1 cellular context compared by ENCODE assay signal in genomic region chr16:20137909-20138308, GRCh38.
TF ChIP-seq lines count a peak whose summit lies in the region.

No MANE protein-coding gene starts in this region.

TF ChIP-seq in GM23338, 12 proteins besides CTCF, POLR2A, EP300 and RAD21 (continued from another document):
- TF ChIP-seq ZNF462 (CRISPR knock-in tag; IDR thresholded peaks at IDR 0.05) (no peak), ETS1 (IDR thresholded peaks at IDR 0.05) (no peak), POLR2AphosphoS5 (IDR thresholded peaks at IDR 0.05; ENCODE audit: low read depth) (no peak), CREB1 (CRISPR knock-in tag; IDR thresholded peaks at IDR 0.05; ENCODE audit: low read depth) (no peak), STAT1 (IDR thresholded peaks at IDR 0.05; ENCODE audit: unreplicated experiment) (no peak), ZNF114 (CRISPR knock-in tag; IDR thresholded peaks at IDR 0.05) (no peak), REST (IDR thresholded peaks at IDR 0.05; ENCODE audit: unreplicated experiment) (no peak), JUNB (IDR thresholded peaks at IDR 0.05; ENCODE audit: unreplicated experiment) (no peak), EZH2 (IDR thresholded peaks at IDR 0.05; ENCODE audit: low read depth, unreplicated experiment) (no peak), ZNF331 (CRISPR knock-in tag; IDR thresholded peaks at IDR 0.05; ENCODE audit: low read depth) (no peak), NANOG (IDR thresholded peaks at IDR 0.05; ENCODE audit: borderline replicate concordance) (no peak)
